Comparison of ENCODE assay signal across 34 cellular contexts in the genomic region with DNA sequence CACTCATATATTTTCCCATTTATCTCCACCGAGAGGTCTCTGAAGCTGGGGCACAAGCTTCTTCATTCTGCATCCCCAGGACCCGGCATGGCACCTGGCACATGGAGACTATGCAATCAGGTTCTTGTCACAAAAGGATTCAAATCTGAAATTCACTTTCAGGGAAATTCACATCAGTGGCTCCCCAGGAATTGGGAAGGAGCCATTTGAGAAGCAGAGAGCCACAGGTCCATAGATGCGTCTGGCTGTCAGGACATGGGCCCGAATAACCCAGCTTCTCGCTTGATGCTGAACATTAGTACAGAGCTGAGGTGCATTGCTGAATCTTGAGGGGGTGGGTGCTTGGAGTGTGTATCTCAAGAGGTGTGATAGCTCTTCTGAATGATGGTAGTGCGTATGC.
"Had no signal": no experiment of that assay in that cellular context is flagged by ENCODE, and none has a peak within 500 bp of the region (broad histone marks: within the 10 kb centered on the region; RNA-seq: fewer than 3 reads in every experiment).

No MANE protein-coding gene starts in this region.

- H3K4me1 Mint-ChIP-seq: activated B cell treated with CpG ODN at 0.5 μM for 24 hours; activated naive CD8-positive, alpha-beta T cell treated with anti-CD3 and anti-CD28 coated beads for 36 hours; activated naive CD8-positive, alpha-beta T cell treated with anti-CD3 and anti-CD28 coated beads, Interleukin-2, amount 50 U/mL, for 24 hours; central memory CD8-positive, alpha-beta T cell had no signal

- H3K27me3 ChIP-seq: adrenal gland, ascending aorta, colonic mucosa, heart right ventricle had no signal

- H3K27ac Mint-ChIP-seq: activated B cell treated with CpG ODN at 0.5 μM for 24 hours; activated CD8-positive, alpha-beta T cell treated with anti-CD3 and anti-CD28 coated beads for 36 hours; activated naive CD8-positive, alpha-beta T cell treated with anti-CD3 and anti-CD28 coated beads for 36 hours; activated naive CD8-positive, alpha-beta T cell treated with anti-CD3 and anti-CD28 coated beads, Interleukin-2, amount 50 U/mL, for 24 hours; activated T-helper 17 cell treated with anti-CD3 and anti-CD28 coated beads, Interleukin-2, amount 50 U/mL, for 72 hours; T-helper 17 cell; T-helper 2 cell treated with Interferon-gamma antibody and Interleukin-4, amounts not matched to agents 5 μg/mL and 100 μg/mL, for 36 hours had no signal

- H3K27ac ChIP-seq: adrenal gland, ascending aorta, brain microvascular endothelial cell, colonic mucosa, epithelial cell of prostate, WERI-Rb-1 had no signal

- H3K4me3 ChIP-seq: adrenal gland, ascending aorta, colonic mucosa, heart right ventricle had no signal

- ATAC-seq: activated CD4-positive, CD25-positive, alpha-beta regulatory T cell treated with anti-CD3 and anti-CD28 coated beads, Interleukin-2, amount 50 U/mL, for 24 hours; activated CD8-positive, alpha-beta T cell treated with anti-CD3 and anti-CD28 coated beads for 36 hours; activated naive CD8-positive, alpha-beta T cell treated with anti-CD3 and anti-CD28 coated beads, Interleukin-2, amount 50 U/mL, for 24 hours; activated T-cell treated with anti-CD3 and anti-CD28 coated beads, Interleukin-2, amount 50 U/mL, for 4 hours; activated T-helper 17 cell treated with anti-CD3 and anti-CD28 coated beads, Interleukin-2, amount 50 U/mL, for 72 hours; heart right ventricle; T-helper 17 cell had no signal

- H3K4me1 ChIP-seq: colonic mucosa had no signal

- H3K9me3 ChIP-seq: adrenal gland, ascending aorta, colonic mucosa, heart right ventricle had no signal

- FAIRE-seq: bronchial epithelial cell, endometrium, endothelial cell of umbilical vein, frontal cortex had no signal

- H3K4me3 Mint-ChIP-seq: activated B cell treated with CpG ODN at 0.5 μM for 24 hours; activated CD8-positive, alpha-beta T cell treated with anti-CD3 and anti-CD28 coated beads for 36 hours; activated naive CD8-positive, alpha-beta T cell treated with anti-CD3 and anti-CD28 coated beads for 36 hours; activated naive CD8-positive, alpha-beta T cell treated with anti-CD3 and anti-CD28 coated beads, Interleukin-2, amount 50 U/mL, for 24 hours; activated T-cell treated with anti-CD3 and anti-CD28 coated beads, Interleukin-2, amount 50 U/mL, for 4 hours; activated T-helper 17 cell treated with anti-CD3 and anti-CD28 coated beads, Interleukin-2, amount 50 U/mL, for 72 hours; central memory CD8-positive, alpha-beta T cell; T-helper 17 cell; T-helper 2 cell treated with Interferon-gamma antibody and Interleukin-4, amounts not matched to agents 5 μg/mL and 100 μg/mL, for 36 hours had no signal

- H3K27me3 Mint-ChIP-seq: activated B cell treated with CpG ODN at 0.5 μM for 24 hours; activated CD8-positive, alpha-beta T cell treated with anti-CD3 and anti-CD28 coated beads for 36 hours; activated naive CD8-positive, alpha-beta T cell treated with anti-CD3 and anti-CD28 coated beads for 36 hours; activated naive CD8-positive, alpha-beta T cell treated with anti-CD3 and anti-CD28 coated beads, Interleukin-2, amount 50 U/mL, for 24 hours; activated T-helper 17 cell treated with anti-CD3 and anti-CD28 coated beads, Interleukin-2, amount 50 U/mL, for 72 hours; central memory CD8-positive, alpha-beta T cell; T-helper 17 cell had no signal

- H3K36me3 Mint-ChIP-seq: activated naive CD8-positive, alpha-beta T cell treated with anti-CD3 and anti-CD28 coated beads for 36 hours had no signal

- H3K36me3 ChIP-seq: adrenal gland, ascending aorta, brain microvascular endothelial cell, colonic mucosa, heart right ventricle, WERI-Rb-1 had no signal

- DNase-seq: activated B cell treated with CpG ODN at 0.5 μM for 24 hours; activated CD4-positive, alpha-beta T cell treated with anti-CD3 and anti-CD28 coated beads for 48 hours; activated CD4-positive, alpha-beta T cell treated with anti-CD3 and anti-CD28 coated beads, Interleukin-2, amount 50 U/mL, for 1 hour; activated CD4-positive, alpha-beta T cell treated with anti-CD3 and anti-CD28 coated beads, Interleukin-2, amount 50 U/mL, for 48 hours; activated CD8-positive, alpha-beta memory T cell treated with anti-CD3 and anti-CD28 coated beads for 24 hours; activated CD8-positive, alpha-beta T cell treated with anti-CD3 and anti-CD28 coated beads for 36 hours; activated effector memory CD4-positive, alpha-beta T cell treated with Interleukin-2 at 50 U/mL for 16 hours; activated gamma-delta T cell treated with Interleukin-2 at 50 U/mL for 16 hours; activated naive CD4-positive, alpha-beta T cell treated with anti-CD3 and anti-CD28 coated beads, Interleukin-2, amount 50 U/mL, for 16 hours; activated naive CD4-positive, alpha-beta T cell treated with Interleukin-2 at 50 U/mL for 16 hours; activated naive CD8-positive, alpha-beta T cell treated with anti-CD3 and anti-CD28 coated beads for 36 hours; activated naive CD8-positive, alpha-beta T cell treated with anti-CD3 and anti-CD28 coated beads, Interleukin-2, amount 50 U/mL, for 24 hours; activated T-cell treated with anti-CD3 and anti-CD28 coated beads, Interleukin-2, amount 50 U/mL, for 4 hours; adrenal gland; brain microvascular endothelial cell; colonic mucosa; effector CD8-positive, alpha-beta T cell; foreskin fibroblast; glutamatergic neuron; heart right ventricle; T-helper 1 cell; T-helper 17 cell; T1000; WERI-Rb-1 had no signal

- H3K9me3 Mint-ChIP-seq: activated B cell treated with CpG ODN at 0.5 μM for 24 hours; activated CD8-positive, alpha-beta T cell treated with anti-CD3 and anti-CD28 coated beads for 36 hours; activated naive CD8-positive, alpha-beta T cell treated with anti-CD3 and anti-CD28 coated beads for 36 hours; activated naive CD8-positive, alpha-beta T cell treated with anti-CD3 and anti-CD28 coated beads, Interleukin-2, amount 50 U/mL, for 24 hours; activated T-cell treated with anti-CD3 and anti-CD28 coated beads, Interleukin-2, amount 50 U/mL, for 4 hours; activated T-helper 17 cell treated with anti-CD3 and anti-CD28 coated beads, Interleukin-2, amount 50 U/mL, for 72 hours; central memory CD8-positive, alpha-beta T cell; T-helper 2 cell treated with Interferon-gamma antibody and Interleukin-4, amounts not matched to agents 5 μg/mL and 100 μg/mL, for 36 hours had no signal
